In the genomic region with DNA sequence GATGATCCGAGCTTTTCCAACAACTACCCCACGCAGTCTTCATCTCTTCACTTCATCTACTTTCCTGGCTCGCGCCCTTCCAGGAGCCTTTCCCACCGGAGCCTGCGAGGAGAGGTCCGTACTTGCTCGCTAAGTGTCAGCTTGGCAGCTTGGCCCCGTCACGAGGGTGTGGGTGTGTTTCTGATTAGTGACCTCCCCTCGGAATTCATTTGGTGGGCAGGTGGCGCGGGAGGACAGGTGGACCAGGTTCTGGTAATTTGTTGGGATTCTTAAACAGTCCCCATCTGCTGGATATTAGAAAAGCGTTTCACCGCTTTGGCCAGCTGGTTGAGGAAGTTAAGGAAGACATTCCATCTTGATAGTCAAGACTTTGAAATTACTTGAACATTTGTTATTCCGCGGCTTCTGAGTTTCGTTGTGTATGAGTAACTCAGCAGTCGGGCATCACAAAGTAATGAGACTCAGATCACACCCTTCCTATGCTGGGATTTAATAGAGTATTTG, we compare ENCODE assay signal across 8 cellular contexts. TPM values are rescaled to one million over a fixed set of nuclear protein-coding genes. Genes with fewer than 3 reads are reported as not detected.
A peak's percentile ranks its signal among the peaks of the same experiment; 100 is the strongest.
DNase-seq lines count a peak whose midpoint lies in the region; ATAC-seq, FAIRE-seq and TF ChIP-seq lines count a peak whose summit lies in the region.

No MANE protein-coding gene starts in this region.

- peak overlapping the region; percentile 88 to 94 for H3K27ac ChIP-seq in A549
- H3K27ac ChIP-seq in OCI-LY3 (ENCODE audit: low read length): peak overlapping the region; percentile 70
- peak overlapping the region; percentile 39 for H3K27ac ChIP-seq in trophoblast cell (ENCODE audit: low read depth, low read length)

- H3K36me3 ChIP-seq in OCI-LY3 (replicated peaks; ENCODE audit: low read depth, low read length) (peaks cover 32% of the 10 kb centered on the region), trophoblast cell (ENCODE audit: control insufficient read depth in 1 of 2, insufficient read depth in 2 of 2, low read length in 2 of 2) (peaks cover 0 to 2% of the 10 kb centered on the region in 2 experiments)

- CTCF ChIA-PET in A549 (lab: Yijun Ruan, JAX): no interaction called here

- H4K8ac ChIP-seq in trophoblast cell (ENCODE audit: low read depth, low read length): peak overlapping the region; percentile 76

- H3K79me2 ChIP-seq in OCI-LY3 (ENCODE audit: low read length) (peaks cover 34% of the 10 kb centered on the region), trophoblast cell (ENCODE audit: control insufficient read depth, insufficient read depth, low read length, poor library complexity) (peaks cover 2% of the 10 kb centered on the region)

- peak overlapping the region; percentile 45 for H4K12ac ChIP-seq in trophoblast cell (ENCODE audit: low read depth, low read length)

- TF ChIP-seq CTCF in A549 (IDR thresholded peaks at IDR 0.05) (no peak), OCI-LY3 (IDR thresholded peaks at IDR 0.05; ENCODE audit: low read depth, low read length) (no peak)

- H2AK5ac ChIP-seq in trophoblast cell (ENCODE audit: low read length): no peak overlapping the region

- H3K23ac ChIP-seq in trophoblast cell (ENCODE audit: low read length): no peak overlapping the region

- H3K9ac ChIP-seq in OCI-LY3 (ENCODE audit: low read length): peak overlapping the region; percentile 95
- H3K9ac ChIP-seq in trophoblast cell (ENCODE audit: low read length): peak overlapping the region; percentile 94

- H3K79me1 ChIP-seq in trophoblast cell (ENCODE audit: low read length): peaks cover 9% of the 10 kb centered on the region

- peak overlapping the region; percentile 49 for H2BK5ac ChIP-seq in trophoblast cell (ENCODE audit: low read depth, low read length, poor library complexity)

- peak overlapping the region; percentile 79 for H3K14ac ChIP-seq in trophoblast cell (ENCODE audit: low read length)

- TF ChIP-seq EP300 in A549 (IDR thresholded peaks at IDR 0.05): no peak

- DNase-seq in A549 (ENCODE audit: low read depth in 1 of 2, low spot score in 1 of 2) (peak; percentile 25 to 44), head of caudate nucleus (peak in 34 of 42 donors; percentile 15 to 77 (median 50)), trophoblast cell (peak; percentile 50 to 69), urothelium cell line (ENCODE audit: low spot score) (peak; percentile 12)
- DNase-seq in activated naive CD4-positive, alpha-beta T cell (lab: John Stamatoyannopoulos, UW): peak in 3 of 4 experiments; percentile 7 to 16 (median 10)

- no peaks in the 10 kb centered on the region for H3K27me3 ChIP-seq in OCI-LY3 (ENCODE audit: low read depth, low read length)
- no peaks in the 10 kb centered on the region for H3K27me3 ChIP-seq in trophoblast cell (ENCODE audit: insufficient read depth, low read length)

- TF ChIP-seq POLR2A in A549 (IDR thresholded peaks at IDR 0.05; ENCODE audit: low read length): no peak

- POLR2A ChIA-PET in A549 (lab: Yijun Ruan, JAX): interaction anchor here (0.6 kb wide), 1 partner anchor 14 kb away, joined by 4 read pairs; no protein-coding TSS in a partner anchor

- H3K4me3 ChIP-seq in A549: peak overlapping the region; percentile 91
- H3K4me3 ChIP-seq in OCI-LY3 (ENCODE audit: low read length): peak overlapping the region; percentile 80
- peak overlapping the region; percentile 97 for H3K4me3 ChIP-seq in trophoblast cell (ENCODE audit: low read depth, low read length)

- peak overlapping the region; percentile 57 for H3K18ac ChIP-seq in trophoblast cell (ENCODE audit: low read length)

- no peaks in the 10 kb centered on the region for H4K20me1 ChIP-seq in OCI-LY3 (ENCODE audit: insufficient read depth, low read length)

- H3K4me1 ChIP-seq in A549 (peaks cover 9% of the 10 kb centered on the region; the same call in 2 of the 3 replicates), OCI-LY3 (ENCODE audit: low read length) (peaks cover 17% of the 10 kb centered on the region), trophoblast cell (ENCODE audit: control insufficient read depth in 1 of 2, insufficient read depth in 2 of 2, low read length in 2 of 2) (no peaks in the 10 kb centered on the region)

- H2AFZ ChIP-seq in OCI-LY3 (ENCODE audit: low read depth, low read length) (peak overlapping the region; percentile 78), trophoblast cell (ENCODE audit: insufficient read depth, low read length, poor library complexity) (peak overlapping the region; percentile 4)

- ATAC-seq in A549: peak; percentile 65 to 76
- peak; percentile 46 for ATAC-seq in GM18511 (IDR thresholded peaks at IDR 0.05; ENCODE audit: unreplicated experiment)
- ATAC-seq in HG03064 (IDR thresholded peaks at IDR 0.05; ENCODE audit: low read depth, unreplicated experiment): peak; percentile 22

- peak overlapping the region; percentile 81 for H3K4me2 ChIP-seq in A549
- H3K4me2 ChIP-seq in OCI-LY3 (ENCODE audit: low read length): peak overlapping the region; percentile 87
- peak overlapping the region; percentile 82 for H3K4me2 ChIP-seq in trophoblast cell (ENCODE audit: low read length)

- intact Hi-C loops in head of caudate nucleus (cut with DNase I): no loop called here

- WGBS in A549 (ENCODE audit: missing lambda C conversion rate): under 1% methylated on average over 10 of the region's 19 CpGs
- WGBS in trophoblast cell (ENCODE audit: extremely low coverage, insufficient coverage, insufficient read length): no CpG with 5 or more reads among the region's 19 CpGs

- H3K4ac ChIP-seq in trophoblast cell (ENCODE audit: low read depth, low read length): peak overlapping the region; percentile 60

- FAIRE-seq in A549 (lab: Jason Lieb, UNC) (no peak), urothelium cell line (lab: Jason Lieb, UNC) (no peak)

- H2BK120ac ChIP-seq in trophoblast cell (ENCODE audit: insufficient read depth, low read length, poor library complexity): peak overlapping the region; percentile 37

- no peak overlapping the region for H2BK12ac ChIP-seq in trophoblast cell (ENCODE audit: low read length)

- no peaks in the 10 kb centered on the region for H3K9me3 ChIP-seq in A549
- no peaks in the 10 kb centered on the region for H3K9me3 ChIP-seq in OCI-LY3 (ENCODE audit: insufficient read depth, low read length)
- H3K9me3 ChIP-seq in trophoblast cell (ENCODE audit: insufficient read depth, low read depth, low read length): peaks cover 2% of the 10 kb centered on the region

- H4K91ac ChIP-seq in trophoblast cell (ENCODE audit: low read depth, low read length): peak overlapping the region; percentile 82

- no peak for TF ChIP-seq RAD21 in A549 (conservative IDR thresholded peaks at IDR 0.05 in 1 of 2, IDR thresholded peaks at IDR 0.05 in 1 of 2)

TF ChIP-seq in A549, 52 proteins besides CTCF, POLR2A, EP300 and RAD21:
- TF ChIP-seq HOXA7 (CRISPR knock-in tag; IDR thresholded peaks at IDR 0.05): no peak
- TF ChIP-seq CBX8 (IDR thresholded peaks at IDR 0.05): no peak
- TF ChIP-seq NR3C1 (IDR thresholded peaks at IDR 0.05): no peak
- TF ChIP-seq TP53 (CRISPR knock-in tag; IDR thresholded peaks at IDR 0.05): no peak
- no peak for TF ChIP-seq POLR2AphosphoS2 (conservative IDR thresholded peaks at IDR 0.05; ENCODE audit: low read length)
- no peak for TF ChIP-seq CBX2 (IDR thresholded peaks at IDR 0.05; ENCODE audit: borderline replicate concordance, low read depth)
- TF ChIP-seq MAZ (IDR thresholded peaks at IDR 0.05; ENCODE audit: borderline replicate concordance, low read depth, low read length): no peak
- TF ChIP-seq KDM1A (IDR thresholded peaks at IDR 0.05; ENCODE audit: low read depth): no peak
- no peak for TF ChIP-seq ESRRA (IDR thresholded peaks at IDR 0.05; ENCODE audit: borderline replicate concordance, low read length)
- no peak for TF ChIP-seq EHMT2 (IDR thresholded peaks at IDR 0.05; ENCODE audit: low read depth)
- TF ChIP-seq, protein P1, sequence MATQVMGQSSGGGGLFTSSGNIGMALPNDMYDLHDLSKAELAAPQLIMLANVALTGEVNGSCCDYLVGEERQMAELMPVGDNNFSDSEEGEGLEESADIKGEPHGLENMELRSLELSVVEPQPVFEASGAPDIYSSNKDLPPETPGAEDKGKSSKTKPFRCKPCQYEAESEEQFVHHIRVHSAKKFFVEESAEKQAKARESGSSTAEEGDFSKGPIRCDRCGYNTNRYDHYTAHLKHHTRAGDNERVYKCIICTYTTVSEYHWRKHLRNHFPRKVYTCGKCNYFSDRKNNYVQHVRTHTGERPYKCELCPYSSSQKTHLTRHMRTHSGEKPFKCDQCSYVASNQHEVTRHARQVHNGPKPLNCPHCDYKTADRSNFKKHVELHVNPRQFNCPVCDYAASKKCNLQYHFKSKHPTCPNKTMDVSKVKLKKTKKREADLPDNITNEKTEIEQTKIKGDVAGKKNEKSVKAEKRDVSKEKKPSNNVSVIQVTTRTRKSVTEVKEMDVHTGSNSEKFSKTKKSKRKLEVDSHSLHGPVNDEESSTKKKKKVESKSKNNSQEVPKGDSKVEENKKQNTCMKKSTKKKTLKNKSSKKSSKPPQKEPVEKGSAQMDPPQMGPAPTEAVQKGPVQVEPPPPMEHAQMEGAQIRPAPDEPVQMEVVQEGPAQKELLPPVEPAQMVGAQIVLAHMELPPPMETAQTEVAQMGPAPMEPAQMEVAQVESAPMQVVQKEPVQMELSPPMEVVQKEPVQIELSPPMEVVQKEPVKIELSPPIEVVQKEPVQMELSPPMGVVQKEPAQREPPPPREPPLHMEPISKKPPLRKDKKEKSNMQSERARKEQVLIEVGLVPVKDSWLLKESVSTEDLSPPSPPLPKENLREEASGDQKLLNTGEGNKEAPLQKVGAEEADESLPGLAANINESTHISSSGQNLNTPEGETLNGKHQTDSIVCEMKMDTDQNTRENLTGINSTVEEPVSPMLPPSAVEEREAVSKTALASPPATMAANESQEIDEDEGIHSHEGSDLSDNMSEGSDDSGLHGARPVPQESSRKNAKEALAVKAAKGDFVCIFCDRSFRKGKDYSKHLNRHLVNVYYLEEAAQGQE (IDR thresholded peaks at IDR 0.05): no peak
- TF ChIP-seq KDM5A (IDR thresholded peaks at IDR 0.05): no peak
- no peak for TF ChIP-seq BHLHE40 (IDR thresholded peaks at IDR 0.05; ENCODE audit: low read depth, low read length)
- TF ChIP-seq HOXB13 (CRISPR knock-in tag; IDR thresholded peaks at IDR 0.05; ENCODE audit: low read depth): no peak
- TF ChIP-seq ZC3H11A (IDR thresholded peaks at IDR 0.05): no peak
- no peak for TF ChIP-seq FOSL2 (IDR thresholded peaks at IDR 0.05)
- no peak for TF ChIP-seq FOSL2 (CRISPR knock-in tag; IDR thresholded peaks at IDR 0.05)
- no peak for TF ChIP-seq EHF (CRISPR knock-in tag; IDR thresholded peaks at IDR 0.05)
- no peak for TF ChIP-seq FOSB (CRISPR knock-in tag; IDR thresholded peaks at IDR 0.05)

RNA-seq across cellular contexts. Expression of a gene that starts 0.5 kb away (rescaled TPM):
- polyA plus RNA-seq in A549 (2011; rRNA removed) (55.8 and 67.6 TPM in 2 replicates), A549 (2017; fragmentation: RNase III; extraction: RNeasy Plus Mini Kit Qiagen cat#74134 plus additional on column Dnase treatment) (35.7 to 40.0 TPM (median 35.8 TPM) in 3 replicates)
- 12.3 and 13.3 TPM in 2 replicates for polyA plus RNA-seq in A549 (2012; cell fraction: cytosol; rRNA removed)
- 4.4 and 6.0 TPM in 2 replicates for polyA plus RNA-seq in A549 (2012; cell fraction: nucleus; rRNA removed)
- polyA minus RNA-seq in A549 (2011; rRNA and poly(A)+ RNA removed): 33.5 and 38.1 TPM in 2 replicates
- polyA plus RNA-seq in trophoblast cell (2013): 57.3 and 61.8 TPM in 2 replicates

Comparison
In these comparisons a context has a peak if more than half of its experiments do, and no peak if none do; other contexts are left out.
1. Peak in every context shown above with its lines: DNase-seq, ATAC-seq, H3K4me3 ChIP-seq and H3K27ac ChIP-seq.
2. H3K27ac ChIP-seq: peak in every context shown above with its lines; median percentile 91 in A549; 70 in OCI-LY3; 39 in trophoblast cell.